In genomic region chr1:48498096-48498791, GRCh38 we compare ENCODE assay signal across 8 cellular contexts. TPM values are rescaled to one million over a fixed set of nuclear protein-coding genes. Genes with fewer than 3 reads are reported as not detected.
A peak's percentile ranks its signal among the peaks of the same experiment; 100 is the strongest.
DNase-seq lines count a peak whose midpoint lies in the region; ATAC-seq and TF ChIP-seq lines count a peak whose summit lies in the region.

No MANE protein-coding gene starts in this region.

- H3K27ac ChIP-seq in KMS-11 (no peak overlapping the region), Panc1 (ENCODE audit: low read length) (no peak overlapping the region), neuronal stem cell (replicated peaks; ENCODE audit: low read length) (no peak overlapping the region), substantia nigra (ENCODE audit: low read depth, low read length, poor library complexity, severe bottlenecking) (peak overlapping the region; percentile 24)

- H3K4ac ChIP-seq in neuronal stem cell (ENCODE audit: low read length) = no peak overlapping the region

- H3K79me1 ChIP-seq in neuronal stem cell (ENCODE audit: low read depth, low read length) = no peaks in the 10 kb centered on the region

- POLR2A ChIA-PET in Panc1 (lab: Charles Lee) = no interaction called here

- no peak overlapping the region for H4K91ac ChIP-seq in neuronal stem cell (ENCODE audit: low read depth, low read length, poor library complexity)

- H3K4me2 ChIP-seq in KMS-11 = no peak overlapping the region
- no peak overlapping the region for H3K4me2 ChIP-seq in neuronal stem cell (ENCODE audit: insufficient read depth, low read length, poor library complexity, severe bottlenecking)

- no TSS peak for BruUV-seq in Panc1 (replicated peaks; lab: Mats Ljungman, UMichigan)

- H3K18ac ChIP-seq in neuronal stem cell (ENCODE audit: low read length) = no peak overlapping the region

- no peak overlapping the region for H2BK15ac ChIP-seq in neuronal stem cell (ENCODE audit: low read length)

- no peak overlapping the region for H2BK120ac ChIP-seq in neuronal stem cell (ENCODE audit: low read depth, low read length)

- H3K4me3 ChIP-seq in KMS-11 (IDR thresholded peaks at IDR 0.05; ENCODE audit: insufficient read depth, low read depth, low read length) = no peak overlapping the region
- peak overlapping the region in 1 of 2 experiments; percentile 15; a peak in 1 of 4 replicates for H3K4me3 ChIP-seq in Panc1 (ENCODE audit: low read depth in 2 of 2, low read length in 2 of 2)
- H3K4me3 ChIP-seq in fibroblast of the aortic adventitia (ENCODE audit: low read depth, low read length) = no peak overlapping the region
- H3K4me3 ChIP-seq in neuronal stem cell (ENCODE audit: low read length in 2 of 2) = no peak overlapping the region

- H4K8ac ChIP-seq in neuronal stem cell (ENCODE audit: low read depth, low read length) = no peak overlapping the region

- H3K36me3 ChIP-seq in KMS-11 (ENCODE audit: insufficient read depth) = no peaks in the 10 kb centered on the region
- H3K36me3 ChIP-seq in Panc1 (ENCODE audit: control insufficient read depth, insufficient read depth, low read length) = no peaks in the 10 kb centered on the region
- H3K36me3 ChIP-seq in neuronal stem cell (replicated peaks in 1 of 2; ENCODE audit: control insufficient read depth in 2 of 2, insufficient read depth in 2 of 2, low read length in 2 of 2) = no peaks in the 10 kb centered on the region

- intact Hi-C loops in Panc1 (cut with micrococcal nuclease; ENCODE audit: unreplicated experiment) = loop anchor here (5.0 to 10.0 kb wide), 2 partner anchors 243 to 386 kb away; no protein-coding TSS in a partner anchor

- no peak overlapping the region for H3K9ac ChIP-seq in KMS-11
- no peak overlapping the region for H3K9ac ChIP-seq in neuronal stem cell (ENCODE audit: low read depth, low read length, poor library complexity)

- no peak overlapping the region for H2AK5ac ChIP-seq in neuronal stem cell (ENCODE audit: low read depth, low read length)

- no peak overlapping the region for H2AFZ ChIP-seq in KMS-11 (ENCODE audit: low read depth)
- peak overlapping the region; percentile 57 for H2AFZ ChIP-seq in neuronal stem cell (ENCODE audit: low read length)

- DNase-seq in DMS53 treated with DMSO at 0.1 percent for 48 hours (lab: John Stamatoyannopoulos, UW; ENCODE audit: unreplicated experiment) (peak; percentile 84), Panc1 (ENCODE audit: low read depth, low spot score) (peak; percentile 57), fibroblast of the aortic adventitia (ENCODE audit: low read depth) (peak; percentile 79), neuronal stem cell (ENCODE audit: low spot score) (peak; percentile 62), substantia nigra (lab: John Stamatoyannopoulos, UW) (peak; percentile 3 to 92 (median 74))
- peak; percentile 72 to 81 for DNase-seq in activated T-cell treated with anti-CD3 and anti-CD28 coated beads, Interleukin-2, amount 50 U/mL, for 48 hours

- H4K20me1 ChIP-seq in KMS-11 (ENCODE audit: insufficient read depth) = no peaks in the 10 kb centered on the region

- CTCF ChIA-PET in Panc1 (lab: Charles Lee) = interaction anchor here (0.5 to 3.3 kb wide), 5 partner anchors 13 to 840 kb away, joined by 3 to 18 read pairs (median 3); partner anchors contain the start of gene SPATA6

- no peaks in the 10 kb centered on the region for H3K4me1 ChIP-seq in KMS-11 (ENCODE audit: low read depth, poor library complexity, severe bottlenecking)
- peaks cover 3% of the 10 kb centered on the region; the same call in 1 of the 2 replicates for H3K4me1 ChIP-seq in Panc1 (ENCODE audit: control insufficient read depth, insufficient read depth, low read length)
- peaks cover 4 to 7% of the 10 kb centered on the region in 2 donors for H3K4me1 ChIP-seq in neuronal stem cell (ENCODE audit: control insufficient read depth in 2 of 2, insufficient read depth in 1 of 2, low read depth in 1 of 2, low read length in 2 of 2)

- no CpG with 5 or more reads among the region's 15 CpGs for WGBS in neuronal stem cell (ENCODE audit: extremely low coverage in 2 of 2, insufficient read length in 2 of 2, insufficient replicate concordance in 1 of 2), 2 donors

- no peaks in the 10 kb centered on the region for H3K79me2 ChIP-seq in KMS-11 (ENCODE audit: insufficient read depth, low read depth)

- ATAC-seq in GM21576 (IDR thresholded peaks at IDR 0.05; ENCODE audit: unreplicated experiment) (peak; percentile 83), Panc1 (peak; percentile 95)

- H3K9me3 ChIP-seq in Panc1 (ENCODE audit: control insufficient read depth, insufficient read depth, low read depth, low read length) = no peaks in the 10 kb centered on the region
- H3K9me3 ChIP-seq in neuronal stem cell (replicated peaks in 1 of 2; ENCODE audit: control insufficient read depth in 2 of 2, insufficient read depth in 1 of 2, low read depth in 1 of 2, low read length in 2 of 2) = no peaks in the 10 kb centered on the region

- peak; percentile 45 for TF ChIP-seq CTCF in KMS-11 (conservative IDR thresholded peaks at IDR 0.05; ENCODE audit: low read depth, low read length)
- TF ChIP-seq CTCF in Panc1 (IDR thresholded peaks at IDR 0.05) = peak; percentile 98
- TF ChIP-seq CTCF in fibroblast of the aortic adventitia (IDR thresholded peaks at IDR 0.05; ENCODE audit: insufficient read depth, low read length) = peak; percentile 99

- no peak overlapping the region for H3K23ac ChIP-seq in neuronal stem cell (ENCODE audit: low read depth, low read length, poor library complexity)

- H2BK5ac ChIP-seq in neuronal stem cell (ENCODE audit: low read length) = no peak overlapping the region

- H3K27me3 ChIP-seq in KMS-11 (ENCODE audit: insufficient read depth, low read depth) (no peaks in the 10 kb centered on the region), Panc1 (ENCODE audit: control insufficient read depth, insufficient read depth, low read length) (no peaks in the 10 kb centered on the region), neuronal stem cell (ENCODE audit: control insufficient read depth in 3 of 3, insufficient read depth in 3 of 3, low read depth in 1 of 3, low read length in 3 of 3) (peaks cover 0 to 4% (median 0%) of the 10 kb centered on the region in 3 experiments)

- in situ Hi-C loops in Panc1 (cut with HindIII; ENCODE audit: low pct_unique_long_range_greater_than_20kb, low sequenced_read_pairs) = no loop called here

- H3K14ac ChIP-seq in neuronal stem cell (ENCODE audit: low read length) = no peak overlapping the region

- H2BK12ac ChIP-seq in neuronal stem cell (ENCODE audit: low read length) = no peak overlapping the region

RNA-seq across cellular contexts. Expression of gene SPATA6, which starts 26.2 kb away (rescaled TPM):
- 18.2 TPM for total RNA-seq in Panc1 (2021; ENCODE audit: unreplicated experiment)
- polyA plus RNA-seq in Panc1 (2012; ENCODE audit: insufficient read length) = 9.1 TPM
- total RNA-seq in fibroblast of the aortic adventitia (ENCODE audit: low replicate concordance) = 8.7 and 10.5 TPM in 2 replicates
- polyA plus RNA-seq in neuronal stem cell (2013, experiment 1 of 2) = 12.4 TPM
- 11.8 TPM for polyA plus RNA-seq in neuronal stem cell (2013, experiment 2 of 2)

Comparison
In these comparisons a context has a peak if more than half of its experiments do, and no peak if none do; other contexts are left out.
1. CTCF ChIP-seq: peak in every context shown above with its lines; median percentile 99 in fibroblast of the aortic adventitia; 98 in Panc1; 45 in KMS-11.